Comparison of ENCODE assay signal across 8 cellular contexts in the genomic region with DNA sequence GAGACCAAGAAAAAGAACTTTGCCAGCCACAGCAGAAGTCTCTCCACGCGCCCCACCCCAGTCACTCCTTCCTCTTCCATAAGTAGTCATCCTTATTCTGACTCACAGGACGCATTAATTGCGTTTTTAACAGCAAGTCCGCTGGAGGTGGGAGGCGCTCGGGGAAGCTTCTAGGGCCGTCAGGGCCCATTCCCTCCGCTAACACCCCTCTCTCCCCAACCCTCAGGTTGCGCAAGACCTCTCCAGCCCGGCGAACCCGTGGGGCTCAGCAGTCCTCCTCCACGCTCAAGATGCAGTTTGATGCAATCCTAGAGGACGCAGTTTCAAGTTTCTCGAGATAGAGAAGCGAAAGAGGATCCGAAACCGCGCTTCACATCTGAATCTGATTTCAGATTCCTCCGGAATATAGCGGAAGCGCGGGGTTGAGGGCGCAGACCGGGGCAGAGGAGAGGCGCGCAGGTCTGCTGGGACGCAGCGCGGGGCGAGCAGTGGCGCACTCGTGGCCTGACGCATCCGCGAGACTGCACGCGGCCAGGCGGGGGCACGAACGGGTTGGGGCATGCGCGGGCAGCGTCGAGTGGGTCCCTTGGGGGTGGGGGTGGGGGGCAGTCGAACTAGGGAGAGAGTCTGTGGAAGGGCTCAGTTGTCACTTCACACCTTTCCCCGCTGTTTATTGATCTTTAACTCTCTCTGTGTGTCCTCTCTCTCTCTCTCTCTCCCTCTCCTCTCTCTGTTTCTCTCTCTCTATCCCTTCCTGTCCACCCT. TPM values are rescaled to one million over a fixed set of nuclear protein-coding genes. Genes with fewer than 3 reads are reported as not detected.
DNase-seq lines count a peak whose midpoint lies in the region; ATAC-seq and TF ChIP-seq lines count a peak whose summit lies in the region.

No MANE protein-coding gene starts in this region.

- H3K4me2 ChIP-seq in SU-DHL-6 (ENCODE audit: low read depth, low read length, poor library complexity, severe bottlenecking), result peak overlapping the region; percentile 9
- peak overlapping the region; percentile 90 for H3K4me2 ChIP-seq in hepatocyte

- no peak overlapping the region for H3K4me3 ChIP-seq in SU-DHL-6 (ENCODE audit: insufficient read depth, low read length, poor library complexity, severe bottlenecking)
- H3K4me3 ChIP-seq in ascending aorta, result peak overlapping the region; percentile 64 to 76
- H3K4me3 ChIP-seq in hepatocyte, result peak overlapping the region; percentile 57

- no peaks in the 10 kb centered on the region for H3K4me1 ChIP-seq in ascending aorta
- peaks cover 5% of the 10 kb centered on the region for H3K4me1 ChIP-seq in hepatocyte (ENCODE audit: insufficient read depth)

- TF ChIP-seq EP300 in Ishikawa (IDR thresholded peaks at IDR 0.05; ENCODE audit: borderline replicate concordance), result no peak

- no peaks in the 10 kb centered on the region for H3K27me3 ChIP-seq in SU-DHL-6 (ENCODE audit: low read length)
- no peaks in the 10 kb centered on the region for H3K27me3 ChIP-seq in ascending aorta
- no peaks in the 10 kb centered on the region for H3K27me3 ChIP-seq in hepatocyte

- DNase-seq in GM03348 (ENCODE audit: low spot score), result peak; percentile 93
- peak; percentile 62 to 90 for DNase-seq in ascending aorta (ENCODE audit: low spot score in 2 of 2)
- peak; percentile 81 for DNase-seq in hepatocyte (ENCODE audit: low spot score)
- DNase-seq in putamen (ENCODE audit: low spot score), result peak; percentile 72
- DNase-seq in NCI-H1048 (lab: John Stamatoyannopoulos, UW), result no peak

- no peaks in the 10 kb centered on the region for H3F3A ChIP-seq in SU-DHL-6 (ENCODE audit: insufficient read depth)

- 4% methylated on average over 46 of the region's 48 CpGs for WGBS in hepatocyte (ENCODE audit: low lambda C conversion rate, missing lambda C conversion rate)

- no peak overlapping the region for H3K9ac ChIP-seq in SU-DHL-6 (ENCODE audit: low read length)

- H4K20me1 ChIP-seq in SU-DHL-6 (ENCODE audit: low read depth, low read length) (no peaks in the 10 kb centered on the region), hepatocyte (ENCODE audit: insufficient read depth, poor library complexity, severe bottlenecking) (no peaks in the 10 kb centered on the region)

- no peaks in the 10 kb centered on the region for H3K9me2 ChIP-seq in SU-DHL-6 (replicated peaks; ENCODE audit: insufficient read depth, low read length)
- no peaks in the 10 kb centered on the region for H3K9me2 ChIP-seq in hepatocyte (replicated peaks; ENCODE audit: insufficient read depth)

- no peak for TF ChIP-seq RAD21 in Ishikawa (IDR thresholded peaks at IDR 0.05; ENCODE audit: low read depth)

- H3K79me2 ChIP-seq in SU-DHL-6 (ENCODE audit: insufficient read depth, low read length), result no peaks in the 10 kb centered on the region
- H3K79me2 ChIP-seq in hepatocyte, result no peaks in the 10 kb centered on the region

- H3K27ac ChIP-seq in SU-DHL-6 (ENCODE audit: low read depth, low read length) (no peak overlapping the region), ascending aorta (peak overlapping the region; percentile 71 to 83), hepatocyte (peak overlapping the region; percentile 82)

- TF ChIP-seq CTCF in SU-DHL-6 (IDR thresholded peaks at IDR 0.05; ENCODE audit: insufficient read depth, low read length, poor library complexity, severe bottlenecking) (no peak), ascending aorta (IDR thresholded peaks at IDR 0.05) (peak; percentile 7 to 20 (median 17)), hepatocyte (IDR thresholded peaks at IDR 0.05; ENCODE audit: poor library complexity) (peak; percentile 20)

- intact Hi-C loops in ascending aorta (cut with DNase I), result loop anchor here (2.0 kb wide), 1 partner anchor 52 kb away; no protein-coding TSS in a partner anchor

- H3K36me3 ChIP-seq in SU-DHL-6 (ENCODE audit: low read length), result no peaks in the 10 kb centered on the region
- H3K36me3 ChIP-seq in ascending aorta, result no peaks in the 10 kb centered on the region
- no peaks in the 10 kb centered on the region for H3K36me3 ChIP-seq in hepatocyte (replicated peaks; ENCODE audit: insufficient read depth, low read depth)

- H3K9me3 ChIP-seq in SU-DHL-6 (ENCODE audit: insufficient read depth, low read length) (no peaks in the 10 kb centered on the region), ascending aorta (no peaks in the 10 kb centered on the region), hepatocyte (ENCODE audit: low read depth) (no peaks in the 10 kb centered on the region)

- no peak overlapping the region for H2AFZ ChIP-seq in SU-DHL-6 (ENCODE audit: low read depth, low read length, severe bottlenecking)
- H2AFZ ChIP-seq in hepatocyte, result peak overlapping the region; percentile 82

- peak; percentile 83 for ATAC-seq in GM21723 (IDR thresholded peaks at IDR 0.05; ENCODE audit: unreplicated experiment)

TF ChIP-seq in Ishikawa, 13 proteins besides CTCF, POLR2A, EP300 and RAD21:
- TF ChIP-seq CEBPB (IDR thresholded peaks at IDR 0.05) (peak; percentile 94), EGR1 (IDR thresholded peaks at IDR 0.05) (no peak)
- TF ChIP-seq, protein P1, sequence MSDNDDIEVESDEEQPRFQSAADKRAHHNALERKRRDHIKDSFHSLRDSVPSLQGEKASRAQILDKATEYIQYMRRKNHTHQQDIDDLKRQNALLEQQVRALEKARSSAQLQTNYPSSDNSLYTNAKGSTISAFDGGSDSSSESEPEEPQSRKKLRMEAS (IDR thresholded peaks at IDR 0.05), result peak; percentile 84

RNA-seq across cellular contexts. Expression of gene PSAP, which starts 37.8 kb away (rescaled TPM):
- total RNA-seq in ascending aorta (653 TPM), hepatocyte (686 and 732 TPM in 2 replicates)
- 954 and 987 TPM in 2 replicates for polyA plus RNA-seq in hepatocyte
